Comparison of ENCODE assay signal across 19 cellular contexts in genomic region chr4:26206981-26207380, GRCh38.
DNase-seq lines count a peak whose midpoint lies in the region; ATAC-seq and TF ChIP-seq lines count a peak whose summit lies in the region.
"Had no signal": no experiment of that assay in that cellular context is flagged by ENCODE, and none has a peak within 500 bp of the region (broad histone marks: within the 10 kb centered on the region; RNA-seq: fewer than 3 reads in every experiment).

No MANE protein-coding gene starts in this region.

- peak in 2 of 3 experiments; percentile 48 to 74 for DNase-seq in NCI-H1417 (lab: John Stamatoyannopoulos, UW)
- no peak for DNase-seq in NCI-H1417 treated with DMSO at 0.1 percent for 48 hours (lab: John Stamatoyannopoulos, UW)
- peak; percentile 52 for DNase-seq in NCI-H2171 treated with DMSO at 0.1 percent for 48 hours (lab: John Stamatoyannopoulos, UW)
- peak; percentile 37 for DNase-seq in astrocyte of the spinal cord (ENCODE audit: low read depth, low spot score)
- DNase-seq in iPS-NIHi11 (ENCODE audit: low spot score) = no peak
- no peak for DNase-seq in T-helper 9 cell
- DNase-seq: activated CD4-positive, CD25-positive, alpha-beta regulatory T cell; activated effector memory CD4-positive, alpha-beta T cell treated with anti-CD3 and anti-CD28 coated beads, Interleukin-2, amount 50 U/mL, for 16 hours; aorta; CD4-positive, CD25-positive, alpha-beta regulatory T cell; hypothalamus; left colon; stimulated activated CD4-positive, alpha-beta T cell treated with anti-CD3 and anti-CD28 coated beads, Interleukin-4, amount 100 ng/mL, for 24 hours; trophoblast cell had no signal

- H3K36me3 ChIP-seq in skeletal muscle tissue (ENCODE audit: control insufficient read depth in 3 of 3, insufficient read depth in 3 of 3, low read length in 3 of 3) = no peaks in the 10 kb centered on the region

- no peaks in the 10 kb centered on the region for H3K27me3 ChIP-seq in skeletal muscle tissue (ENCODE audit: control insufficient read depth in 3 of 3, insufficient read depth in 3 of 3, low read length in 3 of 3)

- peak overlapping the region; percentile 21 for H3K27ac ChIP-seq in skeletal muscle tissue (ENCODE audit: low read depth, low read length)
- H3K27ac ChIP-seq: RWPE1 had no signal

- in situ Hi-C loops in astrocyte of the spinal cord (cut with HindIII; ENCODE audit: low sequenced_read_pairs) = no loop called here

- no peak overlapping the region for H3K9ac ChIP-seq in skeletal muscle tissue (ENCODE audit: low read depth in 1 of 3, low read length in 3 of 3)

- no peak overlapping the region for H3K4me3 ChIP-seq in astrocyte of the spinal cord (ENCODE audit: low read depth, low read length)
- no peak overlapping the region for H3K4me3 ChIP-seq in skeletal muscle tissue (ENCODE audit: low read length in 3 of 3)
- H3K4me3 ChIP-seq: GM12878, mucosa of descending colon had no signal

- H3K9me3 ChIP-seq in skeletal muscle tissue (ENCODE audit: control insufficient read depth in 3 of 3, low read length in 3 of 3) = no peaks in the 10 kb centered on the region
- H3K9me3 ChIP-seq: mucosa of descending colon had no signal

- TF ChIP-seq CTCF in astrocyte of the spinal cord (IDR thresholded peaks at IDR 0.05; ENCODE audit: low read depth, low read length) = no peak

- no peak for ATAC-seq in GM19452 (IDR thresholded peaks at IDR 0.05; ENCODE audit: unreplicated experiment)
- ATAC-seq: GM12878, left colon, mucosa of descending colon had no signal

- peaks cover 17 to 30% (median 21%) of the 10 kb centered on the region in 3 donors for H3K4me1 ChIP-seq in skeletal muscle tissue (ENCODE audit: control insufficient read depth in 3 of 3, insufficient read depth in 3 of 3, low read length in 3 of 3)

Comparison
In these comparisons a context has a peak if more than half of its experiments do, and no peak if none do; other contexts are left out.
1. DNase-seq: peak in NCI-H1417 (2 of 3), NCI-H2171 treated with DMSO at 0.1 percent for 48 hours (single experiment) and astrocyte of the spinal cord (single experiment); none in NCI-H1417 treated with DMSO at 0.1 percent for 48 hours (single experiment), iPS-NIHi11 (single experiment) and T-helper 9 cell (single experiment).